In the genomic region with DNA sequence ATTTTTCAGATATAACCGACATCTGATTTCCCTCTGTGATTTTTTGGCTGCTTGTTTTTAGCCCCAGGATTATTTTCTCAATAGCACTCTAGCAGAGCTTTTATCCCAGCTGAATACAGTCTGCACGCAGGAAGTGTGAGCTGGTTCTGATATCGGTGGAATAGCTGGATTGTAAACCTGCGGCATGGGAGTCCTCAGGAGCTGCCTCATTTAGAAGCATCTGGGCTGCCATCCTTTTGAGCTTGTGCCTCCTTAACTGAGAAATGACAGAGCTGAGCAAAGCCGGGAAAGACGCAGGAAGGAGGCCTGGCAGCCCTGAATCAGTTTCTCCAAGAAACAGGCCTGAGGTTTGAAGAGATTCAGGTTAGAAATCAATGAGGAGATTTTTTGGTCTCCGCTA, we compare ENCODE assay signal across 5 cellular contexts.
"Had no signal": no experiment of that assay in that cellular context is flagged by ENCODE, and none has a peak within 500 bp of the region (broad histone marks: within the 10 kb centered on the region; RNA-seq: fewer than 3 reads in every experiment).

No MANE protein-coding gene starts in this region.

- H3K4me3 Mint-ChIP-seq: GM23338, H9 had no signal

- DNase-seq: H9, HCEC 1CT, IMR-90 had no signal

- H3K4me1 Mint-ChIP-seq: GM23338 had no signal

- H3K9me3 Mint-ChIP-seq: GM23338, H9 had no signal

- ATAC-seq: GM23338, K562 had no signal

- H3K27ac Mint-ChIP-seq: GM23338 had no signal
